ENCODE assay signal across 30 cellular contexts in the genomic region with DNA sequence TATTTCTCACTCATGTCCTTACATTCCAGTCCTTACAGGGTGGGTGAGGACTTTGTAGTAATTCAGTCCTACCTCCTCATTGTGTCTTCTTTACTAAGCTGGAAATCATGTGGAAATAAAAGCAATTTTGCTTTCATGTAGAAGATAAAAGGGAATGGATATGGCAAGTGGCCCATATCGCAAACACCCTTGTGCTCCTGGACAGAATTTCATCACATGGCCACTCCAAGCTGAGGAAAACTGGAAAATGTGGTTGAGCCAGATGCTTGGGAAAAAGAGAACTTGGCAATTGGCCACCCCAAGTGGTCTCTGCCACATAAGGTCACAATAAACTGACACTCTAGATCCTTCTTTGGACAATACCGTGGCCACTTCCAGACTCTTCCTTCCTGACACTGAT.
A peak's percentile ranks its signal among the peaks of the same experiment; 100 is the strongest.
DNase-seq lines count a peak whose midpoint lies in the region; ATAC-seq and TF ChIP-seq lines count a peak whose summit lies in the region.
"Had no signal": no experiment of that assay in that cellular context is flagged by ENCODE, and none has a peak within 500 bp of the region (broad histone marks: within the 10 kb centered on the region; RNA-seq: fewer than 3 reads in every experiment).

No MANE protein-coding gene starts in this region.

- no peak overlapping the region for H3K4ac ChIP-seq in mesenchymal stem cell (ENCODE audit: low read depth in 1 of 2, low read length in 2 of 2)

- H3K18ac ChIP-seq in mesenchymal stem cell (ENCODE audit: low read depth in 1 of 2, low read length in 2 of 2): no peak overlapping the region

- H4K91ac ChIP-seq in mesenchymal stem cell (ENCODE audit: low read length): no peak overlapping the region

- no peaks in the 10 kb centered on the region for H3K36me3 Mint-ChIP-seq in HFFc6 (ENCODE audit: low read depth)
- H3K36me3 Mint-ChIP-seq: stimulated activated naive B cell treated with anti-CD40 and anti-IgM and Interleukin-4, amounts not matched to agents 10 μg/mL and 1 μg/mL and 100 μg/mL, for 72 hours had no signal

- WGBS in mesenchymal stem cell: 50% methylated on average over 2 of the region's 2 CpGs

- H3K27ac Mint-ChIP-seq in HFFc6: no peak overlapping the region
- H3K27ac Mint-ChIP-seq: activated CD4-positive, alpha-beta T cell treated with anti-CD3 and anti-CD28 coated beads, Interleukin-2, amount 10 ng/mL, durations not matched to agents 7 days and 5 days; effector memory CD8-positive, alpha-beta T cell; GM23338; nephron; stimulated activated naive B cell treated with anti-CD40 and anti-IgM and Interleukin-4, amounts not matched to agents 10 μg/mL and 1 μg/mL and 100 μg/mL, for 72 hours had no signal

- intact Hi-C loops in uterus (cut with DNase I; ENCODE audit: low total_unique reads): no loop called here

- no peak for TF ChIP-seq POLR2A in uterus (IDR thresholded peaks at IDR 0.05)

- H3K36me3 ChIP-seq in mesenchymal stem cell (ENCODE audit: control insufficient read depth in 1 of 2, insufficient read depth in 2 of 2, low read depth in 1 of 2, low read length in 2 of 2) (no peaks in the 10 kb centered on the region), uterus (no peaks in the 10 kb centered on the region)
- H3K36me3 ChIP-seq: colonic mucosa, gastroesophageal sphincter, pancreas had no signal

- no peaks in the 10 kb centered on the region for H3K79me1 ChIP-seq in mesenchymal stem cell (replicated peaks; ENCODE audit: low read length, poor library complexity, severe bottlenecking)

- H3K4me1 Mint-ChIP-seq in HFFc6 (ENCODE audit: low read depth): peaks cover 66% of the 10 kb centered on the region

- no peak overlapping the region for H2AFZ ChIP-seq in mesenchymal stem cell (ENCODE audit: low read depth, low read length)
- H2AFZ ChIP-seq: GM23338 had no signal

- H3K4me3 ChIP-seq in mesenchymal stem cell (ENCODE audit: insufficient read depth in 1 of 2, low read depth in 1 of 2, low read length in 2 of 2) (no peak overlapping the region), uterus (no peak overlapping the region)
- H3K4me3 ChIP-seq: colonic mucosa, gastroesophageal sphincter, GM23338, pancreas had no signal

- H3K27me3 ChIP-seq in mesenchymal stem cell (ENCODE audit: control insufficient read depth in 1 of 2, insufficient read depth in 1 of 2, low read length in 2 of 2) (no peaks in the 10 kb centered on the region), uterus (no peaks in the 10 kb centered on the region)
- H3K27me3 ChIP-seq: colonic mucosa, gastroesophageal sphincter, pancreas had no signal

- H3K4me1 ChIP-seq in mesenchymal stem cell (ENCODE audit: control insufficient read depth, insufficient read depth, low read depth, low read length) (peaks cover 2% of the 10 kb centered on the region), uterus (no peaks in the 10 kb centered on the region)

- no peak overlapping the region for H3K9ac ChIP-seq in mesenchymal stem cell (ENCODE audit: low read length)

- no peak overlapping the region for H3K27ac ChIP-seq in mesenchymal stem cell (ENCODE audit: low read length, poor library complexity, severe bottlenecking)
- no peak overlapping the region for H3K27ac ChIP-seq in uterus
- H3K27ac ChIP-seq: colonic mucosa, gastroesophageal sphincter, pancreas, VCaP had no signal

- ATAC-seq in HG03432 (IDR thresholded peaks at IDR 0.05; ENCODE audit: unreplicated experiment) (no peak), GM21360 (IDR thresholded peaks at IDR 0.05; ENCODE audit: unreplicated experiment) (no peak)
- ATAC-seq in activated CD4-positive, CD25-positive, alpha-beta regulatory T cell treated with anti-CD3 and anti-CD28 coated beads, Interleukin-2, amount 50 U/mL, for 24 hours: no peak
- ATAC-seq: effector memory CD8-positive, alpha-beta T cell; esophagus mucosa; gastroesophageal sphincter; GM23338; HepG2; left ventricle myocardium superior; pancreas; right cardiac atrium; SK-N-SH treated with all-trans-retinoic acid at 6 μM for 48 hours; stimulated activated naive B cell treated with anti-CD40 and anti-IgM and Interleukin-4, amounts not matched to agents 10 μg/mL and 1 μg/mL and 100 μg/mL, for 72 hours had no signal

- H3K9me3 ChIP-seq in mesenchymal stem cell (ENCODE audit: control insufficient read depth, low read length) (no peaks in the 10 kb centered on the region), uterus (no peaks in the 10 kb centered on the region)
- H3K9me3 ChIP-seq: colonic mucosa, gastroesophageal sphincter, pancreas had no signal

- H3K14ac ChIP-seq in mesenchymal stem cell (ENCODE audit: low read length in 2 of 2): no peak overlapping the region

- no peaks in the 10 kb centered on the region for H3K27me3 Mint-ChIP-seq in HFFc6 (ENCODE audit: insufficient read depth)
- H3K27me3 Mint-ChIP-seq: activated CD4-positive, alpha-beta T cell treated with anti-CD3 and anti-CD28 coated beads, Interleukin-2, amount 10 ng/mL, durations not matched to agents 7 days and 5 days had no signal

- no peak overlapping the region for H2BK120ac ChIP-seq in mesenchymal stem cell (ENCODE audit: low read depth, low read length)

- peak overlapping the region; percentile 7; the same call in 1 of the 2 replicates for H3K4me3 Mint-ChIP-seq in HFFc6
- H3K4me3 Mint-ChIP-seq: activated CD4-positive, alpha-beta T cell treated with anti-CD3 and anti-CD28 coated beads, Interleukin-2, amount 10 ng/mL, durations not matched to agents 7 days and 5 days; effector memory CD8-positive, alpha-beta T cell; GM23338; nephron; stimulated activated naive B cell treated with anti-CD40 and anti-IgM and Interleukin-4, amounts not matched to agents 10 μg/mL and 1 μg/mL and 100 μg/mL, for 72 hours had no signal

- H2BK12ac ChIP-seq in mesenchymal stem cell (ENCODE audit: low read length in 2 of 2): no peak overlapping the region

- H4K8ac ChIP-seq in mesenchymal stem cell (ENCODE audit: low read length): no peak overlapping the region

- no peak overlapping the region for H3K4me2 ChIP-seq in mesenchymal stem cell (ENCODE audit: low read length, poor library complexity, severe bottlenecking)
- H3K4me2 ChIP-seq: GM23338 had no signal

- H2BK5ac ChIP-seq in mesenchymal stem cell (ENCODE audit: low read depth, low read length, poor library complexity, severe bottlenecking): no peak overlapping the region

- no peaks in the 10 kb centered on the region for H3K9me3 Mint-ChIP-seq in HFFc6
- H3K9me3 Mint-ChIP-seq: activated CD4-positive, alpha-beta T cell treated with anti-CD3 and anti-CD28 coated beads, Interleukin-2, amount 10 ng/mL, durations not matched to agents 7 days and 5 days; effector memory CD8-positive, alpha-beta T cell; GM23338; nephron; stimulated activated naive B cell treated with anti-CD40 and anti-IgM and Interleukin-4, amounts not matched to agents 10 μg/mL and 1 μg/mL and 100 μg/mL, for 72 hours had no signal

- TF ChIP-seq CTCF in HFFc6 (IDR thresholded peaks at IDR 0.05): no peak
- no peak for TF ChIP-seq CTCF in uterus (IDR thresholded peaks at IDR 0.05)

- H2BK15ac ChIP-seq in mesenchymal stem cell (ENCODE audit: low read depth, poor library complexity, severe bottlenecking): no peak overlapping the region

- peak; percentile 32 for DNase-seq in DMS79 (lab: John Stamatoyannopoulos, UW)
- DNase-seq in HFFc6: no peak
- peak; percentile 84 for DNase-seq in RPMI7951 (ENCODE audit: low read depth)
- DNase-seq in mesenchymal stem cell: peak; percentile 35
- DNase-seq in uterus: no peak
- DNase-seq: activated CD4-positive, alpha-beta T cell treated with anti-CD3 and anti-CD28 coated beads, Interleukin-2, amount 10 ng/mL, durations not matched to agents 7 days and 5 days; activated naive CD4-positive, alpha-beta T cell treated with Interleukin-2 at 50 U/mL for 16 hours; activated T-cell treated with anti-CD3 and anti-CD28 coated beads, Interleukin-2, amount 50 U/mL, for 48 hours; amniotic stem cell; colonic mucosa; effector memory CD8-positive, alpha-beta T cell; left ventricle myocardium superior; NCI-H1417; NCI-H2171; NCI-H69; pancreas; right cardiac atrium; stimulated activated CD4-positive, alpha-beta T cell treated with anti-CD3 and anti-CD28 coated beads, Interleukin-12 subunit alpha, Interleukin-12 subunit beta, amount 100 ng/mL, for 4 hours; stimulated activated CD4-positive, alpha-beta T cell treated with anti-CD3 and anti-CD28 coated beads, Interleukin-4, amount 100 ng/mL, for 24 hours; stimulated activated naive B cell treated with anti-CD40 and anti-IgM and Interleukin-4, amounts not matched to agents 10 μg/mL and 1 μg/mL and 100 μg/mL, for 72 hours had no signal

- no peak overlapping the region for H3K23ac ChIP-seq in mesenchymal stem cell (ENCODE audit: low read length in 2 of 2)

- no peak overlapping the region for H2AK5ac ChIP-seq in mesenchymal stem cell (ENCODE audit: low read length, severe bottlenecking)

Comparison
In these comparisons a context has a peak if more than half of its experiments do, and no peak if none do; other contexts are left out.
1. DNase-seq: peak in DMS79 (single experiment), RPMI7951 (single experiment) and mesenchymal stem cell (single experiment); none in HFFc6 (single experiment) and uterus (0 of 2).